17 cellular contexts compared by ENCODE assay signal in genomic region chr10:97762816-97763215, GRCh38. TPM values are rescaled to one million over a fixed set of nuclear protein-coding genes. Genes with fewer than 3 reads are reported as not detected.
DNase-seq lines count a peak whose midpoint lies in the region; ATAC-seq and TF ChIP-seq lines count a peak whose summit lies in the region.
"Had no signal": no experiment of that assay in that cellular context is flagged by ENCODE, and none has a peak within 500 bp of the region (broad histone marks: within the 10 kb centered on the region; RNA-seq: fewer than 3 reads in every experiment).

No MANE protein-coding gene starts in this region.

- H3K27ac ChIP-seq in HEK293 (ENCODE audit: extremely low read depth, low read depth, low read length) = no peak overlapping the region
- H3K27ac ChIP-seq: C4-2B, ovary, upper lobe of left lung had no signal

- no peaks in the 10 kb centered on the region for H3K4me1 ChIP-seq in HEK293 (ENCODE audit: control insufficient read depth, insufficient read depth, low read length)
- H3K4me1 ChIP-seq in Caco-2 = peaks cover 13% of the 10 kb centered on the region

- CTCF ChIA-PET in HEK293 (lab: Yijun Ruan, JAX) (interaction anchor here (0.7 to 5.5 kb wide), 3 partner anchors 19 to 107 kb away, joined by 3 to 36 read pairs (median 4); no protein-coding TSS in a partner anchor), Caco-2 (lab: Charles Lee) (interaction anchor here (0.6 to 0.7 kb wide), 4 partner anchors 26 to 302 kb away, joined by 3 to 4 read pairs (median 4); no protein-coding TSS in a partner anchor)

- H3K4me1 Mint-ChIP-seq in Caco-2 (ENCODE audit: low read depth, unreplicated experiment) = peaks cover 9% of the 10 kb centered on the region

- no TSS peak for BruUV-seq in Caco-2 (replicated peaks; lab: Mats Ljungman, UMichigan)

- no peaks in the 10 kb centered on the region for H3K27me3 Mint-ChIP-seq in Caco-2 (ENCODE audit: insufficient read depth, unreplicated experiment)

- H3K27me3 ChIP-seq in MG63 (no peaks in the 10 kb centered on the region), Caco-2 (replicated peaks; ENCODE audit: control insufficient read depth, insufficient read depth, low read length) (no peaks in the 10 kb centered on the region)
- H3K27me3 ChIP-seq: ovary, upper lobe of left lung had no signal

- no peak overlapping the region for H3K27ac Mint-ChIP-seq in Caco-2 (ENCODE audit: unreplicated experiment)

- H3K4me3 ChIP-seq in HEK293 (ENCODE audit: low read depth, low read length) = no peak overlapping the region
- no peak overlapping the region for H3K4me3 ChIP-seq in MG63
- no peak overlapping the region for H3K4me3 ChIP-seq in Caco-2 (ENCODE audit: low read depth, low read length)
- H3K4me3 ChIP-seq: GM12878, ovary, upper lobe of left lung had no signal

- H3K36me3 ChIP-seq in HEK293 (ENCODE audit: control insufficient read depth in 2 of 2, insufficient read depth in 1 of 2, low read length in 2 of 2) (peaks cover 0 to 34% of the 10 kb centered on the region in 2 experiments; a peak in 2 of 3 replicates), MG63 (peaks cover 15% of the 10 kb centered on the region), Caco-2 (ENCODE audit: control insufficient read depth, insufficient read depth, low read length) (peaks cover 10% of the 10 kb centered on the region)
- H3K36me3 ChIP-seq: ovary had no signal

- TF ChIP-seq CTCF in HEK293 (tag by site-specific recombination; IDR thresholded peaks at IDR 0.05) (no peak), Caco-2 (IDR thresholded peaks at IDR 0.05; ENCODE audit: insufficient read depth in 1 of 2, low read depth in 1 of 2, low read length in 1 of 2, severe bottlenecking in 1 of 2, unreplicated experiment in 1 of 2) (no peak)

- DNase-seq in ecto neural progenitor cell (ENCODE audit: low spot score) = peak; percentile 74
- DNase-seq in iPS DF 19.7 (ENCODE audit: low read depth, low spot score) = peak; percentile 30
- DNase-seq in renal cortical epithelial cell (ENCODE audit: low read depth) = peak; percentile 54
- no peak for DNase-seq in MG63
- DNase-seq in Caco-2 = no peak
- no peak for DNase-seq in cerebellar cortex (ENCODE audit: low spot score)
- DNase-seq: activated gamma-delta T cell treated with Interleukin-2 at 50 U/mL for 16 hours, NCI-H2171 treated with DMSO at 0.1 percent for 48 hours, ovary, SIG-M5, upper lobe of left lung had no signal

- H3K9me3 Mint-ChIP-seq in Caco-2 (ENCODE audit: unreplicated experiment) = no peaks in the 10 kb centered on the region

- peaks cover 41% of the 10 kb centered on the region for H3K36me3 Mint-ChIP-seq in Caco-2 (ENCODE audit: insufficient read depth, unreplicated experiment)

- POLR2A ChIA-PET in HEK293 (lab: Yijun Ruan, JAX) (interaction anchor here (0.6 to 1.2 kb wide), 2 partner anchors 18 to 135 kb away, joined by 3 read pairs; no protein-coding TSS in a partner anchor), Caco-2 (lab: Charles Lee) (interaction anchor here (0.6 kb wide), 1 partner anchor 21 kb away, joined by 10 read pairs; no protein-coding TSS in a partner anchor)

- no peak overlapping the region for H3K4me3 Mint-ChIP-seq in Caco-2 (ENCODE audit: unreplicated experiment)

- intact Hi-C loops in Caco-2 (cut with micrococcal nuclease; ENCODE audit: unreplicated experiment) = no loop called here

- ATAC-seq in HG03457 (IDR thresholded peaks at IDR 0.05; ENCODE audit: unreplicated experiment) = no peak
- ATAC-seq: GM12878 had no signal

- H3K9me3 ChIP-seq in HEK293 (ENCODE audit: control insufficient read depth, insufficient read depth, low read depth, low read length) = no peaks in the 10 kb centered on the region
- no peaks in the 10 kb centered on the region for H3K9me3 ChIP-seq in MG63
- H3K9me3 ChIP-seq in Caco-2 = no peaks in the 10 kb centered on the region
- H3K9me3 ChIP-seq: ovary, upper lobe of left lung had no signal

TF ChIP-seq in HEK293, 187 proteins besides CTCF, POLR2A, EP300 and RAD21:
- TF ChIP-seq GLIS2 (tag by site-specific recombination; IDR thresholded peaks at IDR 0.05) = 0 out of 2 replicates have a peak, but pooled peaks have one; percentile 9
- 0 out of 2 replicates have a peak, but pooled peaks have one; percentile 21 for TF ChIP-seq EGR2 (tag by site-specific recombination; IDR thresholded peaks at IDR 0.05; ENCODE audit: low read depth)
- TF ChIP-seq BCL11B (tag by site-specific recombination; IDR thresholded peaks at IDR 0.05; ENCODE audit: low read depth) = no peak

RNA-seq across cellular contexts. Expression of gene SFRP5, which starts 9.0 kb away (rescaled TPM):
- total RNA-seq in renal cortical epithelial cell = 0.17 and 0.60 TPM in 2 replicates
- not detected in 2 replicates for total RNA-seq in MG63 (2014; rRNA removed; shearing (Covaris generic); ENCODE audit: low replicate concordance)
- 1.0 and 1.1 TPM in 2 replicates for total RNA-seq in Caco-2 (2022)
- total RNA-seq: bronchial epithelial cell, GM12878, lung microvascular endothelial cell had no signal

RNA-seq across cellular contexts. Expression of gene ZFYVE27, which starts 25.9 kb away (rescaled TPM):
- total RNA-seq in renal cortical epithelial cell (34.9 and 37.5 TPM in 2 replicates), Caco-2 (2022) (41.3 and 41.6 TPM in 2 replicates)
- 9.2 and 18.2 TPM in 2 replicates for total RNA-seq in MG63 (2014; rRNA removed; shearing (Covaris generic); ENCODE audit: low replicate concordance)

RNA-seq across cellular contexts. Expression of gene MARVELD1, which starts 49.3 kb away (rescaled TPM):
- total RNA-seq in renal cortical epithelial cell = 17.5 and 19.3 TPM in 2 replicates
- 47.5 and 63.5 TPM in 2 replicates for total RNA-seq in MG63 (2014; rRNA removed; shearing (Covaris generic); ENCODE audit: low replicate concordance)
- 19.6 and 22.6 TPM in 2 replicates for total RNA-seq in Caco-2 (2022)

Comparison
In these comparisons a context has a peak if more than half of its experiments do, and no peak if none do; other contexts are left out.
1. DNase-seq: peak in ecto neural progenitor cell (single experiment), iPS DF 19.7 (single experiment) and renal cortical epithelial cell (single experiment); none in MG63 (single experiment), Caco-2 (0 of 2) and cerebellar cortex (single experiment).